In the genomic region with DNA sequence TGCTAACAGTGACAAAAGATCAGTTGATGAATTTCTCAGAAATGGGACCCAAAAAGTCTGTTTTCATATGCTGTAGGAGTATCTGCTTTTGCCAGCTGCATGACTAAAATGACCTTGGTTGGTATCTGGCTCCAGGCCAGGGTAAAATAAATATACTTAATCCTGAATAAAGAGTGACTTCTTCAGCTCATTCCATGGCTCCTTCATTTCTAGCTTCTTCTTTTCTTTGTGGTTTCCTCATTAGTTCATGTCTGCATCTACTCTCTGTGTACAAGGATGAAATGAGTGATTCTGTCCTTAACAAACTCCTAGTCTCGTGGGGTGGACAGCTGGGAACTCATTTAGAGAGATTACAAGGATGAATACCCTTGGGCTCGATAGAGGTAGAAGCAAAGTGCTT, we compare ENCODE assay signal across 1 cellular context.
TF ChIP-seq lines count a peak whose summit lies in the region.

No MANE protein-coding gene starts in this region.

TF ChIP-seq in K562, 482 proteins besides CTCF, POLR2A, EP300 and RAD21 (continued from another document):
- TF ChIP-seq, protein P1, sequence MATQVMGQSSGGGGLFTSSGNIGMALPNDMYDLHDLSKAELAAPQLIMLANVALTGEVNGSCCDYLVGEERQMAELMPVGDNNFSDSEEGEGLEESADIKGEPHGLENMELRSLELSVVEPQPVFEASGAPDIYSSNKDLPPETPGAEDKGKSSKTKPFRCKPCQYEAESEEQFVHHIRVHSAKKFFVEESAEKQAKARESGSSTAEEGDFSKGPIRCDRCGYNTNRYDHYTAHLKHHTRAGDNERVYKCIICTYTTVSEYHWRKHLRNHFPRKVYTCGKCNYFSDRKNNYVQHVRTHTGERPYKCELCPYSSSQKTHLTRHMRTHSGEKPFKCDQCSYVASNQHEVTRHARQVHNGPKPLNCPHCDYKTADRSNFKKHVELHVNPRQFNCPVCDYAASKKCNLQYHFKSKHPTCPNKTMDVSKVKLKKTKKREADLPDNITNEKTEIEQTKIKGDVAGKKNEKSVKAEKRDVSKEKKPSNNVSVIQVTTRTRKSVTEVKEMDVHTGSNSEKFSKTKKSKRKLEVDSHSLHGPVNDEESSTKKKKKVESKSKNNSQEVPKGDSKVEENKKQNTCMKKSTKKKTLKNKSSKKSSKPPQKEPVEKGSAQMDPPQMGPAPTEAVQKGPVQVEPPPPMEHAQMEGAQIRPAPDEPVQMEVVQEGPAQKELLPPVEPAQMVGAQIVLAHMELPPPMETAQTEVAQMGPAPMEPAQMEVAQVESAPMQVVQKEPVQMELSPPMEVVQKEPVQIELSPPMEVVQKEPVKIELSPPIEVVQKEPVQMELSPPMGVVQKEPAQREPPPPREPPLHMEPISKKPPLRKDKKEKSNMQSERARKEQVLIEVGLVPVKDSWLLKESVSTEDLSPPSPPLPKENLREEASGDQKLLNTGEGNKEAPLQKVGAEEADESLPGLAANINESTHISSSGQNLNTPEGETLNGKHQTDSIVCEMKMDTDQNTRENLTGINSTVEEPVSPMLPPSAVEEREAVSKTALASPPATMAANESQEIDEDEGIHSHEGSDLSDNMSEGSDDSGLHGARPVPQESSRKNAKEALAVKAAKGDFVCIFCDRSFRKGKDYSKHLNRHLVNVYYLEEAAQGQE (CRISPR knock-in tag; IDR thresholded peaks at IDR 0.05; ENCODE audit: low read depth) = no peak
- TF ChIP-seq SNIP1 (IDR thresholded peaks at IDR 0.05; ENCODE audit: low read depth) (no peak), SMARCA4 (IDR thresholded peaks at IDR 0.05) (peak; percentile 28; the same call in 1 of the 2 replicates), KLF16 (IDR thresholded peaks at IDR 0.05) (no peak), DPF2 (IDR thresholded peaks at IDR 0.05) (peak; percentile 15; the same call in 1 of the 2 replicates), MCM3 (IDR thresholded peaks at IDR 0.05) (no peak), MCM7 (IDR thresholded peaks at IDR 0.05) (no peak), SUPT5H (IDR thresholded peaks at IDR 0.05) (no peak), SAFB2 (IDR thresholded peaks at IDR 0.05; ENCODE audit: borderline replicate concordance, low read depth, low read length, severe bottlenecking) (no peak), ARID1B (IDR thresholded peaks at IDR 0.05) (peak; percentile 66), ZNF316 (IDR thresholded peaks at IDR 0.05) (no peak), CBX3 (IDR thresholded peaks at IDR 0.05; ENCODE audit: borderline replicate concordance in 1 of 2, low read length in 2 of 2) (no peak), NR2C1 (IDR thresholded peaks at IDR 0.05) (no peak), NR2C1 (tag; IDR thresholded peaks at IDR 0.05) (no peak), SAFB (IDR thresholded peaks at IDR 0.05; ENCODE audit: borderline replicate concordance, low read depth, low read length) (no peak), NFATC3 (IDR thresholded peaks at IDR 0.05) (no peak), ATF1 (CRISPR knock-in tag; IDR thresholded peaks at IDR 0.05) (no peak), ATF1 (tag; IDR thresholded peaks at IDR 0.05) (no peak), ESRRA (IDR thresholded peaks at IDR 0.05; ENCODE audit: borderline replicate concordance, low read depth) (0 out of 2 replicates have a peak, but pooled peaks have one; percentile 23), ZNF444 (CRISPR knock-in tag; IDR thresholded peaks at IDR 0.05) (no peak), CBFA2T2 (conservative IDR thresholded peaks at IDR 0.05) (peak; percentile 35; the same call in 1 of the 2 replicates), ZFX (CRISPR knock-in tag; IDR thresholded peaks at IDR 0.05) (no peak)
- TF ChIP-seq, protein P2, sequence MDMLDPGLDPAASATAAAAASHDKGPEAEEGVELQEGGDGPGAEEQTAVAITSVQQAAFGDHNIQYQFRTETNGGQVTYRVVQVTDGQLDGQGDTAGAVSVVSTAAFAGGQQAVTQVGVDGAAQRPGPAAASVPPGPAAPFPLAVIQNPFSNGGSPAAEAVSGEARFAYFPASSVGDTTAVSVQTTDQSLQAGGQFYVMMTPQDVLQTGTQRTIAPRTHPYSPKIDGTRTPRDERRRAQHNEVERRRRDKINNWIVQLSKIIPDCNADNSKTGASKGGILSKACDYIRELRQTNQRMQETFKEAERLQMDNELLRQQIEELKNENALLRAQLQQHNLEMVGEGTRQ (CRISPR knock-in tag; IDR thresholded peaks at IDR 0.05) = no peak
- TF ChIP-seq, protein P3, sequence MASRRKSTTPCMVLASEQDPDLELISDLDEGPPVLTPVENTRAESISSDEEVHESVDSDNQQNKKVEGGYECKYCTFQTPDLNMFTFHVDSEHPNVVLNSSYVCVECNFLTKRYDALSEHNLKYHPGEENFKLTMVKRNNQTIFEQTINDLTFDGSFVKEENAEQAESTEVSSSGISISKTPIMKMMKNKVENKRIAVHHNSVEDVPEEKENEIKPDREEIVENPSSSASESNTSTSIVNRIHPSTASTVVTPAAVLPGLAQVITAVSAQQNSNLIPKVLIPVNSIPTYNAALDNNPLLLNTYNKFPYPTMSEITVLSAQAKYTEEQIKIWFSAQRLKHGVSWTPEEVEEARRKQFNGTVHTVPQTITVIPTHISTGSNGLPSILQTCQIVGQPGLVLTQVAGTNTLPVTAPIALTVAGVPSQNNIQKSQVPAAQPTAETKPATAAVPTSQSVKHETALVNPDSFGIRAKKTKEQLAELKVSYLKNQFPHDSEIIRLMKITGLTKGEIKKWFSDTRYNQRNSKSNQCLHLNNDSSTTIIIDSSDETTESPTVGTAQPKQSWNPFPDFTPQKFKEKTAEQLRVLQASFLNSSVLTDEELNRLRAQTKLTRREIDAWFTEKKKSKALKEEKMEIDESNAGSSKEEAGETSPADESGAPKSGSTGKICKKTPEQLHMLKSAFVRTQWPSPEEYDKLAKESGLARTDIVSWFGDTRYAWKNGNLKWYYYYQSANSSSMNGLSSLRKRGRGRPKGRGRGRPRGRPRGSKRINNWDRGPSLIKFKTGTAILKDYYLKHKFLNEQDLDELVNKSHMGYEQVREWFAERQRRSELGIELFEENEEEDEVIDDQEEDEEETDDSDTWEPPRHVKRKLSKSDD (conservative IDR thresholded peaks at IDR 0.05; ENCODE audit: low read length) = no peak
- TF ChIP-seq, protein P4, sequence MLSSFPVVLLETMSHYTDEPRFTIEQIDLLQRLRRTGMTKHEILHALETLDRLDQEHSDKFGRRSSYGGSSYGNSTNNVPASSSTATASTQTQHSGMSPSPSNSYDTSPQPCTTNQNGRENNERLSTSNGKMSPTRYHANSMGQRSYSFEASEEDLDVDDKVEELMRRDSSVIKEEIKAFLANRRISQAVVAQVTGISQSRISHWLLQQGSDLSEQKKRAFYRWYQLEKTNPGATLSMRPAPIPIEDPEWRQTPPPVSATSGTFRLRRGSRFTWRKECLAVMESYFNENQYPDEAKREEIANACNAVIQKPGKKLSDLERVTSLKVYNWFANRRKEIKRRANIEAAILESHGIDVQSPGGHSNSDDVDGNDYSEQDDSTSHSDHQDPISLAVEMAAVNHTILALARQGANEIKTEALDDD (IDR thresholded peaks at IDR 0.05) = 0 out of 2 replicates have a peak, but pooled peaks have one; percentile 49
TF ChIP-seq in K562: peak in this region for 10.
